ENCODE assay signal across 1 cellular context in genomic region chr5:18972244-18972643, GRCh38.
TF ChIP-seq lines count a peak whose summit lies in the region.

No MANE protein-coding gene starts in this region.

TF ChIP-seq in GM23338, 12 proteins besides CTCF, POLR2A, EP300 and RAD21 (continued from another document):
- TF ChIP-seq NANOG (IDR thresholded peaks at IDR 0.05; ENCODE audit: borderline replicate concordance), result no peak
TF ChIP-seq in GM23338: peak in this region for 0.
